Comparison of ENCODE assay signal across 14 cellular contexts in the genomic region with DNA sequence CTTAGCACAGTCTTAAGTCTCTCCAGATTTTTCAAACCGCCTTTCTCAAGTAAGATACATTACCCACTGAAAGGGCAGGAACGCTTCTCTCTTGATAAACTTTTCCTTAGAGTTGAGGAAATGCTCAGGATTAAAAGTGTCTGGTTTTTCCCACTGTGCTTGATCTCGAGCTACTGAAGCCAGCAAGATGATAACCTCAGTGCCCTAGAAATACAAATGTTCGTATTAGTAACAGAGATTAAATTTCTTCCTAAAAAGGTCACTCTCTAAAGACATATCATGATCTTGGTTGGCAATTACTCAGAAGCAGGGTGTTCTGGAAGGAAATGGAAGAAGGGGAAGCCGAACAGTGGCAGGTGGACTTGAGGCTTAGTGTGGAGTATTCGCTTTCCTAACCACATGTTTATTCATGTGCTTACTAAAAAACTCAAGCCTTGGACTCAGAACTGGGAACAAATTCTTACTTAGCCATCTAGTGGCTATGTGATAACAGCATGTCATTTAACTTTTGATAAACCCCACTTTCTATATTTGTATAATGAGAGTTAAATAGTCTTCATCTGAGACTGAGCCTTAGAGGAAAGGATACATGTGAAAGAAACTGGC. TPM values are rescaled to one million over a fixed set of nuclear protein-coding genes. Genes with fewer than 3 reads are reported as not detected.
DNase-seq lines count a peak whose midpoint lies in the region; ATAC-seq and TF ChIP-seq lines count a peak whose summit lies in the region.
"Had no signal": no experiment of that assay in that cellular context is flagged by ENCODE, and none has a peak within 500 bp of the region (broad histone marks: within the 10 kb centered on the region; RNA-seq: fewer than 3 reads in every experiment).

No MANE protein-coding gene starts in this region.

- H3K9me3 Mint-ChIP-seq in endothelial cell (ENCODE audit: unreplicated experiment) (no peaks in the 10 kb centered on the region), immature natural killer cell (peaks cover 0 to 2% (median 0%) of the 10 kb centered on the region in 6 donors)

- 26 to 27% methylated on average over 6 of the region's 6 CpGs for WGBS in body of pancreas, 2 donors

- intact Hi-C loops in body of pancreas (cut with DNase I): no loop called here

- H3K9me3 ChIP-seq in body of pancreas: no peaks in the 10 kb centered on the region

- H3K36me3 ChIP-seq in body of pancreas (replicated peaks in 1 of 2; ENCODE audit: insufficient read depth in 1 of 2, low read depth in 2 of 2): no peaks in the 10 kb centered on the region
- H3K36me3 ChIP-seq: cardiac muscle cell had no signal

- TF ChIP-seq CTCF in body of pancreas (IDR thresholded peaks at IDR 0.05): peak in 4 of 7 experiments; percentile 25 to 33 (median 30)
- TF ChIP-seq CTCF in endothelial cell (IDR thresholded peaks at IDR 0.05; ENCODE audit: unreplicated experiment): no peak

- H3K27ac Mint-ChIP-seq in endothelial cell (ENCODE audit: unreplicated experiment) (no peak overlapping the region), immature natural killer cell (no peak overlapping the region)

- H3K27me3 ChIP-seq in body of pancreas: no peaks in the 10 kb centered on the region
- H3K27me3 ChIP-seq: cardiac muscle cell had no signal

- DNase-seq in COLO829 (ENCODE audit: low spot score) (peak; percentile 25), LHCN-M2 (ENCODE audit: low read depth) (peak; percentile 81), body of pancreas (no peak), lung microvascular endothelial cell (ENCODE audit: low read depth in 2 of 2) (peak; percentile 64 to 77), NCI-H446 treated with DMSO at 0.1 percent for 48 hours (lab: John Stamatoyannopoulos, UW) (no peak), mucosa of gallbladder (ENCODE audit: low spot score) (no peak), endothelial cell (ENCODE audit: low spot score) (no peak), immature natural killer cell (no peak)
- DNase-seq: activated T-cell treated with anti-CD3 and anti-CD28 coated beads for 4 hours; foreskin melanocyte; NCI-H446; stimulated activated CD8-positive, alpha-beta memory T cell treated with anti-CD3 and anti-CD28 coated beads, Interleukin-4, amount 100 ng/mL, for 48 hours had no signal

- H3K4me1 Mint-ChIP-seq in endothelial cell (ENCODE audit: unreplicated experiment) (peaks cover 13% of the 10 kb centered on the region), immature natural killer cell (no peaks in the 10 kb centered on the region)

- H3K36me3 Mint-ChIP-seq in endothelial cell (ENCODE audit: low read depth, unreplicated experiment) (no peaks in the 10 kb centered on the region), immature natural killer cell (no peaks in the 10 kb centered on the region)

- no peak overlapping the region for H3K27ac ChIP-seq in body of pancreas
- H3K27ac ChIP-seq: cardiac muscle cell, KMS-11 had no signal

- no peak overlapping the region for H3K4me3 ChIP-seq in body of pancreas
- H3K4me3 ChIP-seq: cardiac muscle cell had no signal

- no peak for TF ChIP-seq POLR2A in body of pancreas (IDR thresholded peaks at IDR 0.05)

- peak; percentile 72 for ATAC-seq in body of pancreas

- peaks cover 3% of the 10 kb centered on the region for H3K27me3 Mint-ChIP-seq in endothelial cell (ENCODE audit: unreplicated experiment)
- peaks cover 0 to 2% (median 2%) of the 10 kb centered on the region in 3 donors for H3K27me3 Mint-ChIP-seq in immature natural killer cell (ENCODE audit: low read depth in 3 of 3)

- no peak overlapping the region for H3K4me3 Mint-ChIP-seq in endothelial cell (ENCODE audit: unreplicated experiment)
- H3K4me3 Mint-ChIP-seq in immature natural killer cell: no peak overlapping the region

- peaks cover 8% of the 10 kb centered on the region for H3K4me1 ChIP-seq in body of pancreas

RNA-seq across cellular contexts. Expression of gene C6orf141, which starts 20.1 kb away (rescaled TPM):
- total RNA-seq in LHCN-M2 (2014; rRNA removed) (4.5 and 6.5 TPM in 2 replicates), body of pancreas (10 to 100 TPM; 11.4 to 20.8 TPM), lung microvascular endothelial cell (21.6 and 61.3 TPM in 2 replicates), mucosa of gallbladder (70.0 TPM), endothelial cell (ENCODE audit: unreplicated experiment) (0.77 TPM)
- polyA plus RNA-seq in LHCN-M2 (2012): not detected
- not detected for polyA plus RNA-seq in immature natural killer cell

Comparison
In these comparisons a context has a peak if more than half of its experiments do, and no peak if none do; other contexts are left out.
1. DNase-seq: peak in COLO829 (single experiment), LHCN-M2 (single experiment) and lung microvascular endothelial cell (2 of 2); none in body of pancreas (0 of 4), NCI-H446 treated with DMSO at 0.1 percent for 48 hours (single experiment), mucosa of gallbladder (single experiment), endothelial cell (single experiment) and immature natural killer cell (0 of 3).